ENCODE assay signal across 1 cellular context in the genomic region with DNA sequence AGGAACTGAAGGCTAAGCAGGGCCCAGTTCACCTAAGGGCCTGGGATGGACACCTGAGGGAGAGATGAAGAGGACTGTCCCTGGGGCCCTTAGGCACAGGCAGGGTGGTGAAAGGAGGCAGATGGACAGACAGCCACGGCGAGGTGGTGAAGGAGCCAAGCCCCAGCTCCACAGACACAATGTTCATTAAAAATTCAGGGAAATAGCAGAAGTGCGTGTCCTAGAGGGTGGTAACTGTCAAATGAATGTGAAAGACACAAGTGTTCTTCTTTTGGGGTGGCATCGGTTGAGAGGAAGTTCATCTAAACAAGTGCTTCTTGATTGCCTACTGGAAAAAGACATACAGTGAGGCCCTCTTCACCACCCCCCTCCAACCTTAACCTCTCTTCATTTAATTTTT.
TF ChIP-seq lines count a peak whose summit lies in the region.

No MANE protein-coding gene starts in this region.

TF ChIP-seq in A549, 52 proteins besides CTCF, POLR2A, EP300 and RAD21 (continued from another document):
- TF ChIP-seq USF2 (IDR thresholded peaks at IDR 0.05): no peak
- no peak for TF ChIP-seq ZSCAN20 (CRISPR knock-in tag; IDR thresholded peaks at IDR 0.05)
- no peak for TF ChIP-seq MAFK (IDR thresholded peaks at IDR 0.05; ENCODE audit: partially characterized antibody)
- no peak for TF ChIP-seq SMC3 (IDR thresholded peaks at IDR 0.05)
